19 cellular contexts compared by ENCODE assay signal in the genomic region with DNA sequence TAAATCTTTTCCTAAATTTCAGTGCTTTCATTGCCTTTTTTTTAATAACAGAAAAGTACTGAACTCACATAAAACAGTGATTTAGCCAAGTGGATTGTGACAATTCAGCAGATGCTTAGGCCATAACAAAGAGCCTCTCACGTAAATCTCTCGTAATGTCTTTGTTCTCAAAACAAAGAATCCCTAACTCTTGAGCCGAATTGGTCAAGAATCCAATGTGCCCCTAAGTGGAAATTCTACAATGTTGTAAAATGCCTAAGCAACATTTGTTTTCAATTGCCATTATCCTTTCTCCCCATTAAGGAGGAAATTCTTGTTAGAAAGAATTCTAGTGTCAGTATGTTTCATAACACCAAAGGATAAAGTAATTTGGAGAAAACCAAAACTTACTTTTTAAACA.
A peak's percentile ranks its signal among the peaks of the same experiment; 100 is the strongest.
DNase-seq lines count a peak whose midpoint lies in the region; ATAC-seq and TF ChIP-seq lines count a peak whose summit lies in the region.
"Had no signal": no experiment of that assay in that cellular context is flagged by ENCODE, and none has a peak within 500 bp of the region (broad histone marks: within the 10 kb centered on the region; RNA-seq: fewer than 3 reads in every experiment).

No MANE protein-coding gene starts in this region.

- no peak overlapping the region for H4K8ac ChIP-seq in H9 (replicated peaks; ENCODE audit: insufficient read length, low read depth, low read length)

- POLR2A ChIA-PET in WTC11 (lab: Charles Lee): no interaction called here

- whole genome bisulfite sequencing in H9 (ENCODE audit: extremely low coverage, insufficient read length, low lambda C conversion rate): no CpG with 5 or more reads among the region's 3 CpGs

- H3K23ac ChIP-seq in H9 (ENCODE audit: insufficient read length, low read depth, low read length): no peak overlapping the region

- no peak overlapping the region for H3K4me3 ChIP-seq in AG10803 (ENCODE audit: low read length)
- H3K4me3 ChIP-seq: PC-9, SK-N-MC had no signal

- no peak overlapping the region for H2BK15ac ChIP-seq in H9 (ENCODE audit: low read depth, low read length)

- H3T11ph ChIP-seq in H9 (ENCODE audit: low read length): no peak overlapping the region

- no peaks in the 10 kb centered on the region for H4K20me1 ChIP-seq in H9 (ENCODE audit: control insufficient read depth, insufficient read depth, insufficient read length)

- no peaks in the 10 kb centered on the region for H3K23me2 ChIP-seq in H9 (ENCODE audit: insufficient read length, low read depth, low read length, poor library complexity, severe bottlenecking)

- no peak overlapping the region for H2BK20ac ChIP-seq in H9 (ENCODE audit: low read depth, low read length, poor library complexity, severe bottlenecking)

- no peaks in the 10 kb centered on the region for H3K27me3 ChIP-seq in H9 (ENCODE audit: insufficient read depth, low read length)

- H3K4me3 Mint-ChIP-seq in H9: no peak overlapping the region
- no peak overlapping the region for H3K4me3 Mint-ChIP-seq in WTC11
- H3K4me3 Mint-ChIP-seq: B cell; CD4-positive, alpha-beta memory T cell; T-cell had no signal

- no peak overlapping the region for H2AFZ ChIP-seq in H9 (ENCODE audit: low read length)
- H2AFZ ChIP-seq: PC-9 had no signal

- H3K56ac ChIP-seq in H9 (ENCODE audit: insufficient read length, low read depth, low read length): no peak overlapping the region

- H3K27me3 Mint-ChIP-seq in H9 (ENCODE audit: low read depth) (no peaks in the 10 kb centered on the region; the same call in 1 of the 2 replicates), WTC11 (ENCODE audit: low read depth) (no peaks in the 10 kb centered on the region)
- H3K27me3 Mint-ChIP-seq: B cell; CD4-positive, alpha-beta memory T cell had no signal

- H3K4me2 ChIP-seq in H9 (ENCODE audit: insufficient read depth, insufficient read length, low read length): no peak overlapping the region
- H3K4me2 ChIP-seq: PC-9 had no signal

- CTCF ChIA-PET in WTC11 (lab: Charles Lee): no interaction called here

- no peak overlapping the region for H3K14ac ChIP-seq in H9 (ENCODE audit: insufficient read depth, low read length)

- ATAC-seq in WTC11 (no peak; the same call in 1 of the 2 replicates), GM21360 (IDR thresholded peaks at IDR 0.05; ENCODE audit: unreplicated experiment) (no peak)
- ATAC-seq: HCT116, T-cell had no signal

- H3K27ac ChIP-seq in H9 (ENCODE audit: insufficient read length, low read depth, low read length): no peak overlapping the region
- H3K27ac ChIP-seq: HL-60, PC-9, SK-N-MC had no signal

- no peak overlapping the region for H3K9ac ChIP-seq in H9 (ENCODE audit: extremely low read depth, insufficient read length, low read length)

- no peak overlapping the region for H2AK5ac ChIP-seq in H9 (ENCODE audit: insufficient read length, low read length)

- no peak overlapping the region for H3K18ac ChIP-seq in H9 (ENCODE audit: insufficient read length, low read depth, low read length)

- no peaks in the 10 kb centered on the region for H3K4me1 ChIP-seq in H9 (ENCODE audit: insufficient read depth, low read length)

- no peak overlapping the region for H2BK120ac ChIP-seq in H9 (ENCODE audit: low read depth, low read length, poor library complexity, severe bottlenecking)

- no peak overlapping the region for H2BK5ac ChIP-seq in H9 (ENCODE audit: insufficient read length, low read length)

- TF ChIP-seq CTCF in AG10803 (conservative IDR thresholded peaks at IDR 0.05; ENCODE audit: low read length): no peak
- TF ChIP-seq CTCF in H9 (conservative IDR thresholded peaks at IDR 0.05): no peak
- no peak for TF ChIP-seq CTCF in WTC11 (IDR thresholded peaks at IDR 0.05)

- H4K5ac ChIP-seq in H9 (ENCODE audit: insufficient read length, low read depth, low read length): no peak overlapping the region

- no peaks in the 10 kb centered on the region for H3K79me2 ChIP-seq in H9 (ENCODE audit: insufficient read depth, low read length)

- DNase-seq in AG10803 (ENCODE audit: low read depth) (peak; percentile 100), H9 (no peak), WTC11 (ENCODE audit: low spot score) (no peak), fibroblast of the conjunctiva (ENCODE audit: low read depth) (peak; percentile 49), NK-92 (lab: John Stamatoyannopoulos, UW; ENCODE audit: unreplicated experiment) (no peak), T-helper 9 cell (no peak), NOMO-1 (lab: John Stamatoyannopoulos, UW; ENCODE audit: unreplicated experiment in 2 of 2) (no peak)
- DNase-seq: CD4-positive, alpha-beta memory T cell; DND-41; NCI-H187 treated with DMSO at 0.1 percent for 48 hours; NCI-H524; NK-92 treated with Interleukin-12 subunit alpha and Interleukin-12 subunit beta, amount 100 ng/mL, for 24 hours; PC-9; T-cell had no signal

- no peak overlapping the region for H2BK12ac ChIP-seq in H9 (ENCODE audit: insufficient read length, low read depth, low read length)

- H3K4me1 Mint-ChIP-seq in H9 (peaks cover 29 to 31% of the 10 kb centered on the region in 2 experiments), WTC11 (peaks cover 24% of the 10 kb centered on the region)
- H3K4me1 Mint-ChIP-seq: B cell; CD4-positive, alpha-beta memory T cell; T-cell had no signal

- H3K36me3 Mint-ChIP-seq in H9 (ENCODE audit: insufficient read depth in 1 of 3, low read depth in 3 of 3) (peaks cover 2 to 34% (median 9%) of the 10 kb centered on the region in 3 experiments; a peak in 6 of 7 replicates), WTC11 (peaks cover 15% of the 10 kb centered on the region)
- H3K36me3 Mint-ChIP-seq: CD4-positive, alpha-beta memory T cell; T-cell had no signal

- no peaks in the 10 kb centered on the region for H3K79me1 ChIP-seq in H9 (ENCODE audit: insufficient read depth, low read depth, low read length, poor library complexity, severe bottlenecking)

- H3K9me3 Mint-ChIP-seq in H9 (peaks cover 9 to 31% of the 10 kb centered on the region in 2 experiments), WTC11 (peaks cover 32% of the 10 kb centered on the region)

- no peak overlapping the region for H4K91ac ChIP-seq in H9 (ENCODE audit: insufficient read length, low read depth, low read length)

- H3K27ac Mint-ChIP-seq in H9 (peak overlapping the region in 2 of 3 experiments; percentile 93 to 99; a peak in 4 of 7 replicates), WTC11 (peak overlapping the region; percentile 65)
- H3K27ac Mint-ChIP-seq: B cell; CD4-positive, alpha-beta memory T cell; T-cell had no signal

- H3K4ac ChIP-seq in H9 (ENCODE audit: low read depth, low read length): no peak overlapping the region

- H3K9me3 ChIP-seq in H9 (ENCODE audit: control insufficient read depth, low read depth, low read length): no peaks in the 10 kb centered on the region

TF ChIP-seq in WTC11, 78 proteins besides CTCF, POLR2A, EP300 and RAD21 (continues in another document):
- TF ChIP-seq ATF6 (CRISPR knock-in tag; IDR thresholded peaks at IDR 0.05) (no peak), EMX1 (CRISPR knock-in tag; IDR thresholded peaks at IDR 0.05) (no peak), FOXK1 (CRISPR knock-in tag; IDR thresholded peaks at IDR 0.05) (no peak), E2F4 (CRISPR knock-in tag; IDR thresholded peaks at IDR 0.05; ENCODE audit: borderline replicate concordance, low read depth) (no peak), E2F5 (CRISPR knock-in tag; IDR thresholded peaks at IDR 0.05) (no peak), TEAD1 (CRISPR knock-in tag; IDR thresholded peaks at IDR 0.05) (no peak), ZNF263 (CRISPR knock-in tag; IDR thresholded peaks at IDR 0.05; ENCODE audit: low read depth) (no peak)
- TF ChIP-seq, protein P1, sequence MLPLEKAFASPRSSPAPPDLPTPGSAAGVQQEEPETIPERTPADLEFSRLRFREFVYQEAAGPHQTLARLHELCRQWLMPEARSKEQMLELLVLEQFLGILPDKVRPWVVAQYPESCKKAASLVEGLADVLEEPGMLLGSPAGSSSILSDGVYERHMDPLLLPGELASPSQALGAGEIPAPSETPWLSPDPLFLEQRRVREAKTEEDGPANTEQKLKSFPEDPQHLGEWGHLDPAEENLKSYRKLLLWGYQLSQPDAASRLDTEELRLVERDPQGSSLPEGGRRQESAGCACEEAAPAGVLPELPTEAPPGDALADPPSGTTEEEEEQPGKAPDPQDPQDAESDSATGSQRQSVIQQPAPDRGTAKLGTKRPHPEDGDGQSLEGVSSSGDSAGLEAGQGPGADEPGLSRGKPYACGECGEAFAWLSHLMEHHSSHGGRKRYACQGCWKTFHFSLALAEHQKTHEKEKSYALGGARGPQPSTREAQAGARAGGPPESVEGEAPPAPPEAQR (CRISPR knock-in tag; IDR thresholded peaks at IDR 0.05): no peak

Comparison
In these comparisons a context has a peak if more than half of its experiments do, and no peak if none do; other contexts are left out.
1. DNase-seq: peak in AG10803 (single experiment) and fibroblast of the conjunctiva (single experiment); none in H9 (single experiment), WTC11 (single experiment), NK-92 (single experiment), T-helper 9 cell (single experiment) and NOMO-1 (0 of 2).